In the genomic region with DNA sequence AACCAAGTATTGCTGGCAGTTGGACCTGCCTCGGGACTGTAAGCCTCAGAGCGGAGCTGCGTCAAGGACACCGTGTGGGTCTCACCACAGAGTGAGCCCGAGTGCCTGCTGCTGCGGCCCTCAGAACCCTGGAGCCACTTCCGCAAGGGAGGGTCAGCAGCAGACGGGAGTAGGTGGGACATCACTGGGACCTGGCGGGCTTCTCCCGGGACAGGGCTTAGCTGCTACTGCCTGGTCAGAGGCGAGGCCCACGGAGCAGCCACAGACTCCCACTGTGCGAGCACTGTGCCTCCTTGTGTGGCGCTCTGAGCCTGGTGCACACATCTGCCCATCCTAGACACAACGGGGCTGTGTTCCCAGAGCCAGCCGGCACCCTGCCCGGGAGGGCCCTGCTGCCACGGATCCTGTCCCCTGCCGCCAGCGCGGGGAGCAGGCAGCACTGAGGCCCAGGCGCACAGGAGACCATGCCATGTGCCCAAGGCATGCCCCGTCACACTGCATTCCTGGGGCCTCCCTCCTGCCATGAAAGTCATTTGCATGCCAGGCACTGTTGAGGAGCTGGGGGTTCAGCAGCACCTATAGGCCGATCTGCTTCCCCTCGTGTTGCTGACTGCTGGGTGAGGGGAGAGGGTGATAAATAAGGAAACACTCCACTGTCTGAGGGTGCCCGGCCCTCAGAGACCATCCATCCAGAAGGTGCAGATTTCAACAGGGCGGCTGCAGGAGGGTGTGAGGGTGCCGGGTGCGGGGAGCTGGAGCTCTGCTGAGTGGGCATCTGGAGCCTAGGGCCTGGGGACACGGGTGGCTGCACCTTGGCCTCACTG, we compare ENCODE assay signal across 14 cellular contexts. TPM values are rescaled to one million over a fixed set of nuclear protein-coding genes. Genes with fewer than 3 reads are reported as not detected.
DNase-seq lines count a peak whose midpoint lies in the region; TF ChIP-seq lines count a peak whose summit lies in the region.
"Had no signal": no experiment of that assay in that cellular context is flagged by ENCODE, and none has a peak within 500 bp of the region (broad histone marks: within the 10 kb centered on the region; RNA-seq: fewer than 3 reads in every experiment).

No MANE protein-coding gene starts in this region.

- H3K36me3 Mint-ChIP-seq in osteocyte (ENCODE audit: unreplicated experiment), result peaks cover 2% of the 10 kb centered on the region
- peaks cover 13% of the 10 kb centered on the region for H3K36me3 Mint-ChIP-seq in activated T-cell treated with anti-CD3 and anti-CD28 coated beads, Interleukin-2, amount 50 U/mL, for 24 hours (ENCODE audit: low read depth)
- H3K36me3 Mint-ChIP-seq: activated CD8-positive, alpha-beta memory T cell treated with anti-CD3 and anti-CD28 coated beads, Interleukin-2, amount 10 ng/mL, durations not matched to agents 7 days and 5 days had no signal

- DNase-seq in Ammon's horn (ENCODE audit: low spot score), result peak; percentile 98
- DNase-seq in NCI-H2171 (lab: John Stamatoyannopoulos, UW), result peak; percentile 39
- peak; percentile 99 for DNase-seq in globus pallidus (ENCODE audit: low spot score)
- peak; percentile 83 for DNase-seq in osteocyte (ENCODE audit: extremely low spot score, unreplicated experiment)
- no peak for DNase-seq in stimulated activated CD4-positive, alpha-beta T cell treated with anti-CD3 and anti-CD28 coated beads, Interleukin-1b, Interleukin-23, amount 100 ng/mL, for 48 hours
- no peak for DNase-seq in NCI-H1694 treated with DMSO at 0.1 percent for 48 hours (lab: John Stamatoyannopoulos, UW)
- DNase-seq in SKM-1 (lab: John Stamatoyannopoulos, UW; ENCODE audit: unreplicated experiment), result no peak
- DNase-seq in activated T-cell treated with anti-CD3 and anti-CD28 coated beads, Interleukin-2, amount 50 U/mL, for 24 hours, result no peak
- DNase-seq: activated CD8-positive, alpha-beta memory T cell treated with anti-CD3 and anti-CD28 coated beads, Interleukin-2, amount 10 ng/mL, durations not matched to agents 7 days and 5 days; DMS153; MV-4-11; naive thymus-derived CD4-positive, alpha-beta T cell; stimulated activated naive CD4-positive, alpha-beta T cell treated with Interleukin-2 at 50 U/mL for 16 hours; WERI-Rb-1 had no signal

- H3K9me3 Mint-ChIP-seq in osteocyte (ENCODE audit: unreplicated experiment), result no peaks in the 10 kb centered on the region
- H3K9me3 Mint-ChIP-seq in activated T-cell treated with anti-CD3 and anti-CD28 coated beads, Interleukin-2, amount 50 U/mL, for 24 hours, result no peaks in the 10 kb centered on the region
- H3K9me3 Mint-ChIP-seq: naive thymus-derived CD4-positive, alpha-beta T cell had no signal

- no peak for TF ChIP-seq CTCF in osteocyte (IDR thresholded peaks at IDR 0.05)

- no peak overlapping the region for H3K4me3 Mint-ChIP-seq in osteocyte (ENCODE audit: unreplicated experiment)
- no peak overlapping the region for H3K4me3 Mint-ChIP-seq in activated T-cell treated with anti-CD3 and anti-CD28 coated beads, Interleukin-2, amount 50 U/mL, for 24 hours
- H3K4me3 Mint-ChIP-seq: activated CD8-positive, alpha-beta memory T cell treated with anti-CD3 and anti-CD28 coated beads, Interleukin-2, amount 10 ng/mL, durations not matched to agents 7 days and 5 days; naive thymus-derived CD4-positive, alpha-beta T cell had no signal

- H3K27me3 Mint-ChIP-seq in osteocyte (ENCODE audit: unreplicated experiment), result no peaks in the 10 kb centered on the region
- no peaks in the 10 kb centered on the region for H3K27me3 Mint-ChIP-seq in activated T-cell treated with anti-CD3 and anti-CD28 coated beads, Interleukin-2, amount 50 U/mL, for 24 hours
- H3K27me3 Mint-ChIP-seq: activated CD8-positive, alpha-beta memory T cell treated with anti-CD3 and anti-CD28 coated beads, Interleukin-2, amount 10 ng/mL, durations not matched to agents 7 days and 5 days; naive thymus-derived CD4-positive, alpha-beta T cell had no signal

- H3K27ac Mint-ChIP-seq in osteocyte (ENCODE audit: unreplicated experiment), result no peak overlapping the region
- no peak overlapping the region for H3K27ac Mint-ChIP-seq in activated T-cell treated with anti-CD3 and anti-CD28 coated beads, Interleukin-2, amount 50 U/mL, for 24 hours
- H3K27ac Mint-ChIP-seq: activated CD8-positive, alpha-beta memory T cell treated with anti-CD3 and anti-CD28 coated beads, Interleukin-2, amount 10 ng/mL, durations not matched to agents 7 days and 5 days had no signal

- peaks cover 22% of the 10 kb centered on the region for H3K4me1 Mint-ChIP-seq in osteocyte (ENCODE audit: unreplicated experiment)
- peaks cover 10% of the 10 kb centered on the region for H3K4me1 Mint-ChIP-seq in activated T-cell treated with anti-CD3 and anti-CD28 coated beads, Interleukin-2, amount 50 U/mL, for 24 hours (ENCODE audit: low read depth)
- H3K4me1 Mint-ChIP-seq: activated CD8-positive, alpha-beta memory T cell treated with anti-CD3 and anti-CD28 coated beads, Interleukin-2, amount 10 ng/mL, durations not matched to agents 7 days and 5 days had no signal

RNA-seq across cellular contexts. Expression of a gene that starts 10.0 kb away (rescaled TPM):
- total RNA-seq in osteocyte, result 26.0 and 31.3 TPM in 2 replicates

RNA-seq across cellular contexts. Expression of a gene that starts 50.7 kb away (rescaled TPM):
- total RNA-seq in osteocyte, result 27.5 and 29.9 TPM in 2 replicates

Comparison
In these comparisons a context has a peak if more than half of its experiments do, and no peak if none do; other contexts are left out.
1. DNase-seq: peak in Ammon's horn (single experiment), NCI-H2171 (single experiment), globus pallidus (single experiment) and osteocyte (single experiment); none in stimulated activated CD4-positive, alpha-beta T cell treated with anti-CD3 and anti-CD28 coated beads, Interleukin-1b, Interleukin-23, amount 100 ng/mL, for 48 hours (single experiment), NCI-H1694 treated with DMSO at 0.1 percent for 48 hours (single experiment), SKM-1 (single experiment) and activated T-cell treated with anti-CD3 and anti-CD28 coated beads, Interleukin-2, amount 50 U/mL, for 24 hours (single experiment).